ENCODE assay signal across 10 cellular contexts in genomic region chr14:54211562-54212308, GRCh38.
DNase-seq lines count a peak whose midpoint lies in the region; ATAC-seq and TF ChIP-seq lines count a peak whose summit lies in the region.
"Had no signal": no experiment of that assay in that cellular context is flagged by ENCODE, and none has a peak within 500 bp of the region (broad histone marks: within the 10 kb centered on the region; RNA-seq: fewer than 3 reads in every experiment).

No MANE protein-coding gene starts in this region.

- no peaks in the 10 kb centered on the region for H3K36me3 ChIP-seq in HCT116 (ENCODE audit: control insufficient read depth in 1 of 2, insufficient read depth in 2 of 2, low read length in 2 of 2)
- no peaks in the 10 kb centered on the region for H3K36me3 ChIP-seq in brain microvascular endothelial cell (replicated peaks)
- H3K36me3 ChIP-seq in right atrium auricular region, result no peaks in the 10 kb centered on the region
- H3K36me3 ChIP-seq in skeletal muscle tissue (ENCODE audit: control insufficient read depth in 3 of 3, insufficient read depth in 3 of 3, low read length in 3 of 3), result no peaks in the 10 kb centered on the region

- H3K27ac ChIP-seq in HCT116 (ENCODE audit: low read depth, low read length) (peak overlapping the region; percentile 81; the same call in 1 of the 2 replicates), brain microvascular endothelial cell (peak overlapping the region; percentile 86), right atrium auricular region (peak overlapping the region; percentile 42 to 52), skeletal muscle tissue (ENCODE audit: low read depth, low read length) (peak overlapping the region; percentile 48)

- peak; percentile 77 for ATAC-seq in HCT116
- no peak for ATAC-seq in naive thymus-derived CD8-positive, alpha-beta T cell
- ATAC-seq: naive thymus-derived CD4-positive, alpha-beta T cell had no signal

- in situ Hi-C loops in brain microvascular endothelial cell (cut with HindIII; ENCODE audit: low pct_ligation_motif_present, low sequenced_read_pairs), result no loop called here

- H3K27me3 ChIP-seq in HCT116 (ENCODE audit: insufficient read depth, low read length), result no peaks in the 10 kb centered on the region
- no peaks in the 10 kb centered on the region for H3K27me3 ChIP-seq in brain microvascular endothelial cell (replicated peaks)
- H3K27me3 ChIP-seq in right atrium auricular region, result no peaks in the 10 kb centered on the region
- no peaks in the 10 kb centered on the region for H3K27me3 ChIP-seq in skeletal muscle tissue (ENCODE audit: control insufficient read depth in 3 of 3, insufficient read depth in 3 of 3, low read length in 3 of 3)

- intact Hi-C loops in HCT116 (cut with micrococcal nuclease), result loop anchor here (5.0 kb wide), 1 partner anchor 41 kb away; no protein-coding TSS in a partner anchor

- peaks cover 6 to 42% (median 25%) of the 10 kb centered on the region in 5 donors for H3K27me3 Mint-ChIP-seq in naive thymus-derived CD8-positive, alpha-beta T cell

- TF ChIP-seq CTCF in HCT116 (IDR thresholded peaks at IDR 0.05 in 2 of 3, conservative IDR thresholded peaks at IDR 0.05 in 1 of 3; ENCODE audit: borderline replicate concordance in 1 of 3, insufficient read depth in 1 of 3, low read depth in 2 of 3, low read length in 2 of 3) (no peak), brain microvascular endothelial cell (IDR thresholded peaks at IDR 0.05; ENCODE audit: low read depth, low read length, missing control alignments) (no peak), right atrium auricular region (IDR thresholded peaks at IDR 0.05) (no peak)

- no peak overlapping the region for H3K4me3 Mint-ChIP-seq in naive thymus-derived CD8-positive, alpha-beta T cell
- H3K4me3 Mint-ChIP-seq: naive thymus-derived CD4-positive, alpha-beta T cell had no signal

- H3K36me3 Mint-ChIP-seq in naive thymus-derived CD8-positive, alpha-beta T cell, result peaks cover 0 to 4% (median 0%) of the 10 kb centered on the region in 3 donors
- H3K36me3 Mint-ChIP-seq: naive thymus-derived CD4-positive, alpha-beta T cell had no signal

- peaks cover 0 to 2% (median 0%) of the 10 kb centered on the region in 4 donors for H3K4me1 Mint-ChIP-seq in naive thymus-derived CD8-positive, alpha-beta T cell
- H3K4me1 Mint-ChIP-seq: naive thymus-derived CD4-positive, alpha-beta T cell had no signal

- no peaks in the 10 kb centered on the region for H3K79me2 ChIP-seq in HCT116 (ENCODE audit: insufficient read depth, low read length)

- peak overlapping the region; percentile 47 for H2AFZ ChIP-seq in HCT116 (ENCODE audit: low read depth, low read length, poor library complexity, severe bottlenecking)

- peak overlapping the region in 1 of 2 experiments; percentile 13; a peak in 1 of 4 replicates for H3K4me3 ChIP-seq in HCT116 (replicated peaks in 1 of 2; ENCODE audit: low read depth in 1 of 2, low read length in 2 of 2)
- H3K4me3 ChIP-seq in brain microvascular endothelial cell (ENCODE audit: low read depth, low read length), result no peak overlapping the region
- H3K4me3 ChIP-seq in right atrium auricular region, result no peak overlapping the region
- no peak overlapping the region for H3K4me3 ChIP-seq in skeletal muscle tissue (ENCODE audit: low read length in 3 of 3)

- H3K4me2 ChIP-seq in HCT116 (ENCODE audit: low read length), result peak overlapping the region; percentile 57

- RAD21 ChIA-PET in HCT116 (lab: Charles Lee; ENCODE audit: low non-redundant PET in 1 of 2, low total read pairs in 2 of 2, uncharacterized antibody in 2 of 2, unreplicated experiment in 2 of 2), result no interaction called here

- no peak overlapping the region for H3K27ac Mint-ChIP-seq in naive thymus-derived CD8-positive, alpha-beta T cell
- H3K27ac Mint-ChIP-seq: naive thymus-derived CD4-positive, alpha-beta T cell had no signal

- POLR2A ChIA-PET in HCT116 (lab: Charles Lee), result no interaction called here
- POLR2A ChIA-PET in naive thymus-derived CD8-positive, alpha-beta T cell (lab: Charles Lee), result no interaction called here

- H3K4me1 ChIP-seq in HCT116 (ENCODE audit: control insufficient read depth in 1 of 2, insufficient read depth in 2 of 2, low read length in 2 of 2) (peaks cover 25 to 32% of the 10 kb centered on the region in 2 experiments), right atrium auricular region (no peaks in the 10 kb centered on the region), skeletal muscle tissue (ENCODE audit: control insufficient read depth in 3 of 3, insufficient read depth in 3 of 3, low read length in 3 of 3) (peaks cover 0 to 4% (median 0%) of the 10 kb centered on the region in 3 donors)

- no peaks in the 10 kb centered on the region for H3K9me2 ChIP-seq in HCT116 (ENCODE audit: insufficient read depth)

- peak overlapping the region; percentile 41 for H3K9ac ChIP-seq in HCT116 (ENCODE audit: low read length)
- no peak overlapping the region for H3K9ac ChIP-seq in skeletal muscle tissue (ENCODE audit: low read depth in 1 of 3, low read length in 3 of 3)

- no peak for TF ChIP-seq POLR2A in HCT116 (IDR thresholded peaks at IDR 0.05; ENCODE audit: borderline replicate concordance, extremely low read depth, insufficient read depth, insufficient read length)

- H3K9me3 ChIP-seq in HCT116 (ENCODE audit: control insufficient read depth in 1 of 2, insufficient read depth in 1 of 2, low read depth in 1 of 2, low read length in 2 of 2) (no peaks in the 10 kb centered on the region), right atrium auricular region (no peaks in the 10 kb centered on the region), skeletal muscle tissue (ENCODE audit: control insufficient read depth in 3 of 3, low read length in 3 of 3) (no peaks in the 10 kb centered on the region)

- no peaks in the 10 kb centered on the region for H4K20me1 ChIP-seq in HCT116 (ENCODE audit: insufficient read depth)

- peaks cover 0 to 2% (median 0%) of the 10 kb centered on the region in 9 donors for H3K9me3 Mint-ChIP-seq in naive thymus-derived CD8-positive, alpha-beta T cell

- no TSS peak for BruUV-seq in HCT116 (replicated peaks; lab: Mats Ljungman, UMichigan)

- peak; percentile 15; the same call in 1 of the 2 replicates for TF ChIP-seq RAD21 in HCT116 (IDR thresholded peaks at IDR 0.05; ENCODE audit: low read depth)

- DNase-seq in HCT116 (ENCODE audit: low read depth, low spot score) (peak; percentile 64), brain microvascular endothelial cell (peak; percentile 74), right atrium auricular region (ENCODE audit: low spot score) (no peak), D341Med (ENCODE audit: low spot score) (no peak), NCI-H1105 (lab: John Stamatoyannopoulos, UW) (no peak)
- no peak for DNase-seq in naive thymus-derived CD8-positive, alpha-beta T cell
- no peak for DNase-seq in activated T-cell treated with anti-CD3 and anti-CD28 coated beads, Interleukin-2, amount 50 U/mL, for 1 hour
- DNase-seq: naive thymus-derived CD4-positive, alpha-beta T cell; NCI-H1417 had no signal

- CTCF ChIA-PET in HCT116 (lab: Charles Lee), result no interaction called here

TF ChIP-seq in HCT116, 20 proteins besides CTCF, POLR2A, EP300 and RAD21:
- peak; percentile 72 for TF ChIP-seq JUND (IDR thresholded peaks at IDR 0.05)
- TF ChIP-seq CBX3 (IDR thresholded peaks at IDR 0.05; ENCODE audit: low read depth), result 0 out of 2 replicates have a peak, but pooled peaks have one; percentile 26
- peak; percentile 93 for TF ChIP-seq FOSL1 (IDR thresholded peaks at IDR 0.05; ENCODE audit: low read depth)
- TF ChIP-seq ELF1 (IDR thresholded peaks at IDR 0.05; ENCODE audit: borderline replicate concordance, low read depth), result no peak
- no peak for TF ChIP-seq EZH2phosphoT487 (IDR thresholded peaks at IDR 0.05; ENCODE audit: borderline replicate concordance)
- no peak for TF ChIP-seq SIN3A (IDR thresholded peaks at IDR 0.05; ENCODE audit: low read depth)
- peak; percentile 54; the same call in 1 of the 2 replicates for TF ChIP-seq CEBPB (IDR thresholded peaks at IDR 0.05; ENCODE audit: low read depth)
- TF ChIP-seq YY1 (IDR thresholded peaks at IDR 0.05; ENCODE audit: extremely low read depth, insufficient replicate concordance, low read depth, low read length), result no peak
- no peak for TF ChIP-seq POLR2AphosphoS5 (IDR thresholded peaks at IDR 0.05; ENCODE audit: low read depth, low read length)
- peak; percentile 66 for TF ChIP-seq SP1 (IDR thresholded peaks at IDR 0.05; ENCODE audit: low read depth)
- TF ChIP-seq, protein P1, sequence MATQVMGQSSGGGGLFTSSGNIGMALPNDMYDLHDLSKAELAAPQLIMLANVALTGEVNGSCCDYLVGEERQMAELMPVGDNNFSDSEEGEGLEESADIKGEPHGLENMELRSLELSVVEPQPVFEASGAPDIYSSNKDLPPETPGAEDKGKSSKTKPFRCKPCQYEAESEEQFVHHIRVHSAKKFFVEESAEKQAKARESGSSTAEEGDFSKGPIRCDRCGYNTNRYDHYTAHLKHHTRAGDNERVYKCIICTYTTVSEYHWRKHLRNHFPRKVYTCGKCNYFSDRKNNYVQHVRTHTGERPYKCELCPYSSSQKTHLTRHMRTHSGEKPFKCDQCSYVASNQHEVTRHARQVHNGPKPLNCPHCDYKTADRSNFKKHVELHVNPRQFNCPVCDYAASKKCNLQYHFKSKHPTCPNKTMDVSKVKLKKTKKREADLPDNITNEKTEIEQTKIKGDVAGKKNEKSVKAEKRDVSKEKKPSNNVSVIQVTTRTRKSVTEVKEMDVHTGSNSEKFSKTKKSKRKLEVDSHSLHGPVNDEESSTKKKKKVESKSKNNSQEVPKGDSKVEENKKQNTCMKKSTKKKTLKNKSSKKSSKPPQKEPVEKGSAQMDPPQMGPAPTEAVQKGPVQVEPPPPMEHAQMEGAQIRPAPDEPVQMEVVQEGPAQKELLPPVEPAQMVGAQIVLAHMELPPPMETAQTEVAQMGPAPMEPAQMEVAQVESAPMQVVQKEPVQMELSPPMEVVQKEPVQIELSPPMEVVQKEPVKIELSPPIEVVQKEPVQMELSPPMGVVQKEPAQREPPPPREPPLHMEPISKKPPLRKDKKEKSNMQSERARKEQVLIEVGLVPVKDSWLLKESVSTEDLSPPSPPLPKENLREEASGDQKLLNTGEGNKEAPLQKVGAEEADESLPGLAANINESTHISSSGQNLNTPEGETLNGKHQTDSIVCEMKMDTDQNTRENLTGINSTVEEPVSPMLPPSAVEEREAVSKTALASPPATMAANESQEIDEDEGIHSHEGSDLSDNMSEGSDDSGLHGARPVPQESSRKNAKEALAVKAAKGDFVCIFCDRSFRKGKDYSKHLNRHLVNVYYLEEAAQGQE (IDR thresholded peaks at IDR 0.05; ENCODE audit: low read depth), result no peak

Comparison
In these comparisons a context has a peak if more than half of its experiments do, and no peak if none do; other contexts are left out.
1. DNase-seq: peak in HCT116 (single experiment) and brain microvascular endothelial cell (single experiment); none in right atrium auricular region (single experiment), naive thymus-derived CD8-positive, alpha-beta T cell (0 of 10), D341Med (single experiment), activated T-cell treated with anti-CD3 and anti-CD28 coated beads, Interleukin-2, amount 50 U/mL, for 1 hour (single experiment) and NCI-H1105 (single experiment).
2. Peak in every context shown above with its lines, with median percentiles within 50 percentile points of each other: H3K27ac ChIP-seq.